ENCODE assay signal across 32 cellular contexts in the genomic region with DNA sequence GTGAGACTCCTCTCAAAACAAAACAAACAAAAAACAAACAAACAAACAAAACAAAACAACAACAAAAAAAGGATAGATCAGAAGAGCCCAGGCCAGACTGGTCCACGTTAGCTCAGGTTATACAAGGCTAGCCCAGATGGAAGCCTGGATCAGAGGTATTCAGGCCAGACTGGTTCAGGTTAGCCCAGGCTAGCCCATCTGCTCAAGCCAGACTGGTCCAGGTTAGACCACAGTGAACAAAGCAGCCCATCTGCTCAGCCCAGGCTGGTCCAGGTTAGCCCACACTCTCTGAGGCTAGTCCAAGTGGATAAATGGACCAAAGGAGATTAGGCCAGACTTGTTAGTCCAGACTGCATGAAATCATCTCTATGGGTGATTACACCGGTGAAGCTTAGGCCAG. TPM values are rescaled to one million over a fixed set of nuclear protein-coding genes. Genes with fewer than 3 reads are reported as not detected.
"Had no signal": no experiment of that assay in that cellular context is flagged by ENCODE, and none has a peak within 500 bp of the region (broad histone marks: within the 10 kb centered on the region; RNA-seq: fewer than 3 reads in every experiment).

No MANE protein-coding gene starts in this region.

- H3K4me1 ChIP-seq: esophagus squamous epithelium, gastrocnemius medialis, heart right ventricle, left lung had no signal

- ATAC-seq: esophagus mucosa, gastrocnemius medialis, heart right ventricle, left cardiac atrium, left lung, left ventricle myocardium superior had no signal

- H3K4me3 Mint-ChIP-seq: memory B cell had no signal

- H3K27ac Mint-ChIP-seq: memory B cell had no signal

- H3K4me1 Mint-ChIP-seq: memory B cell had no signal

- FAIRE-seq: colon, endometrium, islet of Langerhans, keratinocyte had no signal

- DNase-seq: dermis blood vessel endothelial cell; effector CD4-positive, alpha-beta T cell; effector memory CD4-positive, alpha-beta T cell; erythroblast; esophagus squamous epithelium; foreskin fibroblast; foreskin melanocyte; gastrocnemius medialis; glutamatergic neuron; head of caudate nucleus; heart right ventricle; hippocampal formation; left cardiac atrium; left ventricle myocardium superior; mammary epithelial cell; mesendoderm; midbrain had no signal

- H3K27me3 ChIP-seq: gastrocnemius medialis, left lung had no signal

- H3K4me3 ChIP-seq: coronary artery, dorsolateral prefrontal cortex, esophagus squamous epithelium, gastrocnemius medialis, heart right ventricle, left lung, lung had no signal

- H3K36me3 ChIP-seq: esophagus squamous epithelium, gastrocnemius medialis, heart right ventricle, left lung had no signal

- H3K27ac ChIP-seq: coronary artery, dorsolateral prefrontal cortex, epithelial cell of prostate, esophagus squamous epithelium, gastrocnemius medialis, heart right ventricle, left lung had no signal

RNA-seq across cellular contexts. Expression of gene CCL25, which starts 41.2 kb away (rescaled TPM):
- total RNA-seq: cerebellum, dermis blood vessel endothelial cell, esophagus mucosa, esophagus squamous epithelium, gastrocnemius medialis, glomerular endothelial cell, heart right ventricle, kidney epithelial cell, left cardiac atrium, left lung, left ventricle myocardium superior, lung, mammary epithelial cell, mononuclear cell had no signal
- polyA plus RNA-seq: heart right ventricle, keratinocyte, lung, mammary epithelial cell had no signal

RNA-seq across cellular contexts. Expression of gene FBN3, which starts 55.7 kb away (rescaled TPM):
- total RNA-seq: dermis blood vessel endothelial cell, glomerular endothelial cell, left cardiac atrium, left ventricle myocardium superior, mononuclear cell had no signal
- polyA plus RNA-seq: heart right ventricle, keratinocyte, mammary epithelial cell had no signal
